Comparison of ENCODE assay signal across 1 cellular context in the genomic region with DNA sequence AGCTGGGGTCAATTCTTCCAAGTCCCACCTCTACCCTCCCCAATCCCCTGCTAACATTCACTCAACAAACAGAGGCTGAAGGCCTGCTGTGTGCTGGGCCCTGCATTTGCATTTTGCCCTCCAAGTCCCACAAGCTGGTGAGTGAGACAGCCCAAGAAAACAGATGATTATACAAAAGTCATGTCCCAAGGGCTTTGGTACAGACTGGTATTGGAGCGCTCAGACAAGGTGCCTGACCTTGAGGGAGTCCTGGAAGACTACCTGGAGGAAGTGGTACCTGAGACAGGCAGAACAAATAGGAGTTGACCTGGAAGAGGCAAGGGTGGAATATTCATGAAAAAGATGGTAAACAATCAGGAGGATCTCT.
A peak's percentile ranks its signal among the peaks of the same experiment; 100 is the strongest.
TF ChIP-seq lines count a peak whose summit lies in the region.

No MANE protein-coding gene starts in this region.

TF ChIP-seq in K562, 482 proteins besides CTCF, POLR2A, EP300 and RAD21:
- TF ChIP-seq CBX1 (IDR thresholded peaks at IDR 0.05; ENCODE audit: low read depth) (peak; percentile 67; the same call in 1 of the 2 replicates), FOSL1 (tag; conservative IDR thresholded peaks at IDR 0.05) (0 out of 2 replicates have a peak, but pooled peaks have one; percentile 7), ETV1 (tag; conservative IDR thresholded peaks at IDR 0.05; ENCODE audit: low read depth) (no peak), RBM25 (IDR thresholded peaks at IDR 0.05; ENCODE audit: low read depth, low read length, severe bottlenecking) (peak; percentile 85), CBFB (CRISPR knock-in tag; IDR thresholded peaks at IDR 0.05) (0 out of 2 replicates have a peak, but pooled peaks have one; percentile 47), MYNN (IDR thresholded peaks at IDR 0.05) (no peak), MYNN (CRISPR knock-in tag; IDR thresholded peaks at IDR 0.05) (no peak), CBX3 (IDR thresholded peaks at IDR 0.05; ENCODE audit: borderline replicate concordance in 1 of 2, low read length in 2 of 2) (peak in 1 of 2 experiments; percentile 32; a peak in 1 of 3 replicates), CHD4 (IDR thresholded peaks at IDR 0.05; ENCODE audit: insufficient read depth, insufficient replicate concordance, low read depth, low read length, poor library complexity, severe bottlenecking) (peak; percentile 75), PTBP1 (IDR thresholded peaks at IDR 0.05; ENCODE audit: low read depth, low read length) (peak; percentile 92; the same call in 1 of the 2 replicates), ZNF436 (CRISPR knock-in tag; IDR thresholded peaks at IDR 0.05) (peak; percentile 92), KDM1A (IDR thresholded peaks at IDR 0.05) (peak; percentile 73 to 88), SNIP1 (IDR thresholded peaks at IDR 0.05; ENCODE audit: low read depth) (no peak), SMARCA5 (IDR thresholded peaks at IDR 0.05) (peak; percentile 94), BCOR (IDR thresholded peaks at IDR 0.05) (peak; percentile 97), HDAC2 (IDR thresholded peaks at IDR 0.05) (peak; percentile 65; the same call in 1 of the 2 replicates), PHF20 (IDR thresholded peaks at IDR 0.05; ENCODE audit: partially characterized antibody) (peak; percentile 14), SREBF2 (CRISPR knock-in tag; IDR thresholded peaks at IDR 0.05) (0 out of 2 replicates have a peak, but pooled peaks have one; percentile 35), TOE1 (IDR thresholded peaks at IDR 0.05; ENCODE audit: borderline replicate concordance) (no peak; the same call in 1 of the 2 replicates), TOE1 (CRISPR knock-in tag; IDR thresholded peaks at IDR 0.05; ENCODE audit: borderline replicate concordance, low read depth) (no peak), BHLHE40 (IDR thresholded peaks at IDR 0.05; ENCODE audit: low read length) (0 out of 2 replicates have a peak, but pooled peaks have one; percentile 19), RFX1 (IDR thresholded peaks at IDR 0.05) (no peak), XRCC5 (IDR thresholded peaks at IDR 0.05; ENCODE audit: low read depth, low read length) (peak; percentile 27; the same call in 1 of the 2 replicates), ZNF3 (CRISPR knock-in tag; IDR thresholded peaks at IDR 0.05) (peak; percentile 75; the same call in 1 of the 2 replicates), ZFP36 (IDR thresholded peaks at IDR 0.05; ENCODE audit: low read depth, low read length, partially characterized antibody) (peak; percentile 100), HNRNPH1 (optimal IDR thresholded peaks at IDR 0.05; ENCODE audit: low read depth, low read length) (no peak), RCOR1 (IDR thresholded peaks at IDR 0.05; ENCODE audit: borderline replicate concordance in 1 of 2, low read depth in 2 of 2, low read length in 2 of 2) (peak in 1 of 2 experiments; percentile 65; a peak in 1 of 4 replicates), ADNP (tag; IDR thresholded peaks at IDR 0.05) (peak; percentile 65; the same call in 1 of the 2 replicates)
- TF ChIP-seq, protein P1, sequence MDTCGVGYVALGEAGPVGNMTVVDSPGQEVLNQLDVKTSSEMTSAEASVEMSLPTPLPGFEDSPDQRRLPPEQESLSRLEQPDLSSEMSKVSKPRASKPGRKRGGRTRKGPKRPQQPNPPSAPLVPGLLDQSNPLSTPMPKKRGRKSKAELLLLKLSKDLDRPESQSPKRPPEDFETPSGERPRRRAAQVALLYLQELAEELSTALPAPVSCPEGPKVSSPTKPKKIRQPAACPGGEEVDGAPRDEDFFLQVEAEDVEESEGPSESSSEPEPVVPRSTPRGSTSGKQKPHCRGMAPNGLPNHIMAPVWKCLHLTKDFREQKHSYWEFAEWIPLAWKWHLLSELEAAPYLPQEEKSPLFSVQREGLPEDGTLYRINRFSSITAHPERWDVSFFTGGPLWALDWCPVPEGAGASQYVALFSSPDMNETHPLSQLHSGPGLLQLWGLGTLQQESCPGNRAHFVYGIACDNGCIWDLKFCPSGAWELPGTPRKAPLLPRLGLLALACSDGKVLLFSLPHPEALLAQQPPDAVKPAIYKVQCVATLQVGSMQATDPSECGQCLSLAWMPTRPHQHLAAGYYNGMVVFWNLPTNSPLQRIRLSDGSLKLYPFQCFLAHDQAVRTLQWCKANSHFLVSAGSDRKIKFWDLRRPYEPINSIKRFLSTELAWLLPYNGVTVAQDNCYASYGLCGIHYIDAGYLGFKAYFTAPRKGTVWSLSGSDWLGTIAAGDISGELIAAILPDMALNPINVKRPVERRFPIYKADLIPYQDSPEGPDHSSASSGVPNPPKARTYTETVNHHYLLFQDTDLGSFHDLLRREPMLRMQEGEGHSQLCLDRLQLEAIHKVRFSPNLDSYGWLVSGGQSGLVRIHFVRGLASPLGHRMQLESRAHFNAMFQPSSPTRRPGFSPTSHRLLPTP (IDR thresholded peaks at IDR 0.05; ENCODE audit: borderline replicate concordance, extremely low read depth, insufficient read length) = peak; percentile 66
- TF ChIP-seq, protein P2, sequence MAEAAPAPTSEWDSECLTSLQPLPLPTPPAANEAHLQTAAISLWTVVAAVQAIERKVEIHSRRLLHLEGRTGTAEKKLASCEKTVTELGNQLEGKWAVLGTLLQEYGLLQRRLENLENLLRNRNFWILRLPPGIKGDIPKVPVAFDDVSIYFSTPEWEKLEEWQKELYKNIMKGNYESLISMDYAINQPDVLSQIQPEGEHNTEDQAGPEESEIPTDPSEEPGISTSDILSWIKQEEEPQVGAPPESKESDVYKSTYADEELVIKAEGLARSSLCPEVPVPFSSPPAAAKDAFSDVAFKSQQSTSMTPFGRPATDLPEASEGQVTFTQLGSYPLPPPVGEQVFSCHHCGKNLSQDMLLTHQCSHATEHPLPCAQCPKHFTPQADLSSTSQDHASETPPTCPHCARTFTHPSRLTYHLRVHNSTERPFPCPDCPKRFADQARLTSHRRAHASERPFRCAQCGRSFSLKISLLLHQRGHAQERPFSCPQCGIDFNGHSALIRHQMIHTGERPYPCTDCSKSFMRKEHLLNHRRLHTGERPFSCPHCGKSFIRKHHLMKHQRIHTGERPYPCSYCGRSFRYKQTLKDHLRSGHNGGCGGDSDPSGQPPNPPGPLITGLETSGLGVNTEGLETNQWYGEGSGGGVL (CRISPR knock-in tag; IDR thresholded peaks at IDR 0.05) = no peak
- TF ChIP-seq, protein P3, sequence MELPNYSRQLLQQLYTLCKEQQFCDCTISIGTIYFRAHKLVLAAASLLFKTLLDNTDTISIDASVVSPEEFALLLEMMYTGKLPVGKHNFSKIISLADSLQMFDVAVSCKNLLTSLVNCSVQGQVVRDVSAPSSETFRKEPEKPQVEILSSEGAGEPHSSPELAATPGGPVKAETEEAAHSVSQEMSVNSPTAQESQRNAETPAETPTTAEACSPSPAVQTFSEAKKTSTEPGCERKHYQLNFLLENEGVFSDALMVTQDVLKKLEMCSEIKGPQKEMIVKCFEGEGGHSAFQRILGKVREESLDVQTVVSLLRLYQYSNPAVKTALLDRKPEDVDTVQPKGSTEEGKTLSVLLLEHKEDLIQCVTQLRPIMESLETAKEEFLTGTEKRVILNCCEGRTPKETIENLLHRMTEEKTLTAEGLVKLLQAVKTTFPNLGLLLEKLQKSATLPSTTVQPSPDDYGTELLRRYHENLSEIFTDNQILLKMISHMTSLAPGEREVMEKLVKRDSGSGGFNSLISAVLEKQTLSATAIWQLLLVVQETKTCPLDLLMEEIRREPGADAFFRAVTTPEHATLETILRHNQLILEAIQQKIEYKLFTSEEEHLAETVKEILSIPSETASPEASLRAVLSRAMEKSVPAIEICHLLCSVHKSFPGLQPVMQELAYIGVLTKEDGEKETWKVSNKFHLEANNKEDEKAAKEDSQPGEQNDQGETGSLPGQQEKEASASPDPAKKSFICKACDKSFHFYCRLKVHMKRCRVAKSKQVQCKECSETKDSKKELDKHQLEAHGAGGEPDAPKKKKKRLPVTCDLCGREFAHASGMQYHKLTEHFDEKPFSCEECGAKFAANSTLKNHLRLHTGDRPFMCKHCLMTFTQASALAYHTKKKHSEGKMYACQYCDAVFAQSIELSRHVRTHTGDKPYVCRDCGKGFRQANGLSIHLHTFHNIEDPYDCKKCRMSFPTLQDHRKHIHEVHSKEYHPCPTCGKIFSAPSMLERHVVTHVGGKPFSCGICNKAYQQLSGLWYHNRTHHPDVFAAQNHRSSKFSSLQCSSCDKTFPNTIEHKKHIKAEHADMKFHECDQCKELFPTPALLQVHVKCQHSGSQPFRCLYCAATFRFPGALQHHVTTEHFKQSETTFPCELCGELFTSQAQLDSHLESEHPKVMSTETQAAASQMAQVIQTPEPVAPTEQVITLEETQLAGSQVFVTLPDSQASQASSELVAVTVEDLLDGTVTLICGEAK (IDR thresholded peaks at IDR 0.05) = 0 out of 2 replicates have a peak, but pooled peaks have one; percentile 7
- TF ChIP-seq, protein P3 (CRISPR knock-in tag; IDR thresholded peaks at IDR 0.05) = no peak
- TF ChIP-seq, protein P4, sequence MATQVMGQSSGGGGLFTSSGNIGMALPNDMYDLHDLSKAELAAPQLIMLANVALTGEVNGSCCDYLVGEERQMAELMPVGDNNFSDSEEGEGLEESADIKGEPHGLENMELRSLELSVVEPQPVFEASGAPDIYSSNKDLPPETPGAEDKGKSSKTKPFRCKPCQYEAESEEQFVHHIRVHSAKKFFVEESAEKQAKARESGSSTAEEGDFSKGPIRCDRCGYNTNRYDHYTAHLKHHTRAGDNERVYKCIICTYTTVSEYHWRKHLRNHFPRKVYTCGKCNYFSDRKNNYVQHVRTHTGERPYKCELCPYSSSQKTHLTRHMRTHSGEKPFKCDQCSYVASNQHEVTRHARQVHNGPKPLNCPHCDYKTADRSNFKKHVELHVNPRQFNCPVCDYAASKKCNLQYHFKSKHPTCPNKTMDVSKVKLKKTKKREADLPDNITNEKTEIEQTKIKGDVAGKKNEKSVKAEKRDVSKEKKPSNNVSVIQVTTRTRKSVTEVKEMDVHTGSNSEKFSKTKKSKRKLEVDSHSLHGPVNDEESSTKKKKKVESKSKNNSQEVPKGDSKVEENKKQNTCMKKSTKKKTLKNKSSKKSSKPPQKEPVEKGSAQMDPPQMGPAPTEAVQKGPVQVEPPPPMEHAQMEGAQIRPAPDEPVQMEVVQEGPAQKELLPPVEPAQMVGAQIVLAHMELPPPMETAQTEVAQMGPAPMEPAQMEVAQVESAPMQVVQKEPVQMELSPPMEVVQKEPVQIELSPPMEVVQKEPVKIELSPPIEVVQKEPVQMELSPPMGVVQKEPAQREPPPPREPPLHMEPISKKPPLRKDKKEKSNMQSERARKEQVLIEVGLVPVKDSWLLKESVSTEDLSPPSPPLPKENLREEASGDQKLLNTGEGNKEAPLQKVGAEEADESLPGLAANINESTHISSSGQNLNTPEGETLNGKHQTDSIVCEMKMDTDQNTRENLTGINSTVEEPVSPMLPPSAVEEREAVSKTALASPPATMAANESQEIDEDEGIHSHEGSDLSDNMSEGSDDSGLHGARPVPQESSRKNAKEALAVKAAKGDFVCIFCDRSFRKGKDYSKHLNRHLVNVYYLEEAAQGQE (CRISPR knock-in tag; IDR thresholded peaks at IDR 0.05; ENCODE audit: low read depth) = no peak
